ENCODE assay signal across 8 cellular contexts in the genomic region with DNA sequence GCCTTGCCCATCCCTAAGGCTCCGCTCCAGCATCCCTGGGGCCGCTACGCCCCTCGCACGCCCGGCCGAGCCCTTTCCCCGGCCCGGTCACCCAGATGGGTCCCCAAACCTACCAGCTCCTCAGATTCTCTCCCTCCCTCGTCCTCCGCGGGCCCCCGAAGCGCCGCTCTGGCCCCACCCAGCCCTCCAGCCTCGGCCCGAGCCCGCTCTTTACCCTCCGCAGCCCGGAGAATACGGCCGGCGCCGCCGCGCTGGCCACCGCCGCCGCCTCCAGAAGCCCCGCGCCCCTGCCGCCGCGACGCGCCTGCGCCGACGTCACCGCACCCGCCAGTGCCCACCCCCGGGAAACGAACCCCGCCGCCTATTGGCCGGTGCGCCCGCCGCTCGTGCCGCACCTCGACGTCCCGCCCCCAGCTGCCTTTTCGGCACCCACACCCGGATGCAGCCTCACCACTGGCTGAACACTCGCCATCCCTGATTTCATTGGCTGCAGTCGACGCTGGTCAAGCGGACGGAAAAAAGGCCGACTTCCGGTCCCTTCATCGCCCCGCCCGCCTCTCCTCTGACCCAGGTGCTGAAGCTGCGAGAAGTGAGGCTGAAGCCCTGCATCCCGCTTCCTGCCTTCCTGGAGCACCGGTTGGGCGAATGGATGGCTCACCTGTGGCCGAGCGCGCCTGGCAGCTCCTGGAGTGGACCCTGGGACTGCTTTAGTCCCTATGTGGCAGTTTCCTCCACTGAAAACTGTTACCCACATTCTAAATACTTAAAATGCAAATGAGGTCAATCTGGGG. TPM values are rescaled to one million over a fixed set of nuclear protein-coding genes. Genes with fewer than 3 reads are reported as not detected.
DNase-seq lines count a peak whose midpoint lies in the region; ATAC-seq, FAIRE-seq and TF ChIP-seq lines count a peak whose summit lies in the region.

A gene (minus strand): TSS at position 292 of the 791 bp plus-strand sequence. CDS start 1,364 bp downstream, outside the sequence.

- H3K79me2 ChIP-seq in keratinocyte (ENCODE audit: control insufficient read depth, insufficient read depth, low read length) = peaks cover 43% of the 10 kb centered on the region

- peaks cover 37% of the 10 kb centered on the region for H4K20me1 ChIP-seq in keratinocyte (ENCODE audit: control insufficient read depth, extremely low read depth, insufficient read depth, low read length)

- H3K4me3 ChIP-seq in keratinocyte (ENCODE audit: control insufficient read depth in 2 of 3, extremely low read depth in 1 of 3, insufficient read depth in 2 of 3, low read depth in 1 of 3, low read length in 3 of 3) = peak within 1 kb of the TSS; percentile 79 to 94 (median 93)

- peaks cover 22% of the 10 kb centered on the region for H3K4me1 ChIP-seq in keratinocyte (ENCODE audit: control insufficient read depth, extremely low read depth, insufficient read depth, low read length)

- H3K36me3 ChIP-seq in keratinocyte (ENCODE audit: control insufficient read depth in 2 of 2, extremely low read depth in 1 of 2, insufficient read depth in 2 of 2, low read length in 2 of 2) = peaks cover 26 to 27% of the 10 kb centered on the region in 2 experiments

- H3K4me2 ChIP-seq in keratinocyte (ENCODE audit: control insufficient read depth, extremely low read depth, insufficient read depth, low read depth, low read length) = peak within 1 kb of the TSS; percentile 95

- peak within 1 kb of the TSS; percentile 94 for H3K27ac ChIP-seq in keratinocyte (ENCODE audit: control insufficient read depth, insufficient read depth, low read length)

- FAIRE-seq in keratinocyte (lab: Jason Lieb, UNC) = peak; percentile 36

- H3K9me3 ChIP-seq in keratinocyte (ENCODE audit: control insufficient read depth, low read depth, low read length) = no peaks in the 10 kb centered on the region

- no peak within 1 kb of the TSS for H2AFZ ChIP-seq in keratinocyte (ENCODE audit: control insufficient read depth, low read length)

- no peak for TF ChIP-seq CTCF in AG09319 (IDR thresholded peaks at IDR 0.05; ENCODE audit: low read depth, low read length)
- TF ChIP-seq CTCF in keratinocyte (optimal IDR thresholded peaks at IDR 0.05 in 1 of 3, IDR thresholded peaks at IDR 0.05 in 1 of 3, conservative IDR thresholded peaks at IDR 0.05 in 1 of 3; ENCODE audit: extremely low read depth in 1 of 3, insufficient read depth in 2 of 3, low read length in 3 of 3) = no peak

- ATAC-seq in GM19035 (IDR thresholded peaks at IDR 0.05; ENCODE audit: unreplicated experiment) (peak; percentile 95), HG03354 (IDR thresholded peaks at IDR 0.05; ENCODE audit: poor library complexity, severe bottlenecking, unreplicated experiment) (peak; percentile 93)
- peak; percentile 90 to 93 for ATAC-seq in activated CD4-positive, CD25-positive, alpha-beta regulatory T cell treated with anti-CD3 and anti-CD28 coated beads, Interleukin-2, amount 50 U/mL, for 24 hours

- peak; percentile 94 for DNase-seq in AG09319 (ENCODE audit: extremely low read depth, low read depth)
- DNase-seq in NCI-H446 treated with DMSO at 0.1 percent for 48 hours (lab: John Stamatoyannopoulos, UW) = peak; percentile 95
- peak; percentile 99 for DNase-seq in cerebellar cortex (ENCODE audit: low spot score)
- peak; percentile 83 for DNase-seq in keratinocyte (ENCODE audit: low read depth, low spot score)
- peak; percentile 85 to 90 for DNase-seq in stimulated activated CD4-positive, alpha-beta T cell treated with anti-CD3 and anti-CD28 coated beads, Interleukin-15, amount 100 ng/mL, for 1 hour (ENCODE audit: low read depth in 1 of 2, low spot score in 1 of 2)

- no peaks in the 10 kb centered on the region for H3K27me3 ChIP-seq in keratinocyte (ENCODE audit: control insufficient read depth, extremely low read depth, insufficient read depth, low read length)

- dilution Hi-C loops in keratinocyte (cut with MboI; ENCODE audit: extremely low pct_ligation_motif_present, low sequenced_read_pairs) = no loop called here

- no peaks in the 10 kb centered on the region for H3K9me1 ChIP-seq in keratinocyte (ENCODE audit: control insufficient read depth, extremely low read depth, insufficient read depth, low read length)

- H3K9ac ChIP-seq in keratinocyte (ENCODE audit: control insufficient read depth, extremely low read depth, insufficient read depth, low read length) = peak within 1 kb of the TSS; percentile 85

RNA-seq across cellular contexts. Expression of the gene that starts here (rescaled TPM):
- 57.3 to 94.7 TPM (median 60.8 TPM) in 3 replicates for polyA plus RNA-seq in keratinocyte
- polyA plus RNA-seq in keratinocyte (2011; ENCODE audit: low read depth) = 89.3 TPM
- 60.2 and 106 TPM in 2 replicates for polyA plus RNA-seq in keratinocyte (2011; cell fraction: cytosol; rRNA removed)
- 129 and 173 TPM in 2 replicates for polyA plus RNA-seq in keratinocyte (2011; cell fraction: nucleus; rRNA removed)
- 70.8 and 89.7 TPM in 2 replicates for polyA plus RNA-seq in keratinocyte (2012; ENCODE audit: low replicate concordance)
- polyA minus RNA-seq in keratinocyte = 48.0 to 162 TPM (median 77.5 TPM) in 3 replicates
- 104 TPM for polyA minus RNA-seq in keratinocyte (2011; cell fraction: cytosol; rRNA and poly(A)+ RNA removed)
- 78.9 and 95.9 TPM in 2 replicates for polyA minus RNA-seq in keratinocyte (2011; cell fraction: nucleus; rRNA and poly(A)+ RNA removed)

Comparison
In these comparisons a context has a peak if more than half of its experiments do, and no peak if none do; other contexts are left out.
1. Peak in every context shown above with its lines: DNase-seq, ATAC-seq, H3K4me3 ChIP-seq and H3K27ac ChIP-seq.